ENCODE assay signal across 24 cellular contexts in the genomic region with DNA sequence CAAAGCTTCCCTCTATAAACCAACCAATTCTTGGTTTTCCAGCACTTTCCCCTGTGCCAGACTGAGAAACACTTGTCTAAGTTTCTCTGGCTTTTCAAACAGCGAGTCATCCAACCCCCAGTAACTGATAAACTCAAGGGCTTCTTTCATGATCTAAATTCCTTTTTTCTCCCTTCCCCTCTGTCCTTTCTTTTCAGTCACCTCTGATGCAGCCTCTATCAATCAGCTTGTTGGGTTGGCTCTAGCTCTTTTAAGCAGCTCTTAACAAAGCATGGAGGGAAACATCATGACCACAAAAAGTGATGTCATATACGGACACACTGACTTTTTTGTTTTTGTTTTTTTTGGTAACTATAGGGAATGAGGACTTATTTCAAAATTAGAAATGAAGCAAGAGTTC.
"Had no signal": no experiment of that assay in that cellular context is flagged by ENCODE, and none has a peak within 500 bp of the region (broad histone marks: within the 10 kb centered on the region; RNA-seq: fewer than 3 reads in every experiment).

No MANE protein-coding gene starts in this region.

- H3K27ac ChIP-seq: cardiac muscle cell, RWPE1, SJSA1 had no signal

- H3K9me3 ChIP-seq: SJSA1 had no signal

- DNase-seq: activated B cell treated with CpG ODN at 0.5 μM for 24 hours; activated CD4-positive, alpha-beta T cell treated with anti-CD3 and anti-CD28 coated beads for 1 hour; activated CD4-positive, alpha-beta T cell treated with anti-CD3 and anti-CD28 coated beads, Interleukin-2, amount 10 ng/mL, durations not matched to agents 24 days and 14 days; activated CD4-positive, alpha-beta T cell treated with anti-CD3 and anti-CD28 coated beads, Interleukin-2, amount 50 U/mL, for 48 hours; activated CD8-positive, alpha-beta memory T cell treated with anti-CD3 and anti-CD28 coated beads, Interleukin-2, amount 10 ng/mL, durations not matched to agents 7 days and 5 days; activated effector memory CD4-positive, alpha-beta T cell treated with Interleukin-2 at 50 U/mL for 16 hours; activated naive CD4-positive, alpha-beta T cell; activated T-cell treated with anti-CD3 and anti-CD28 coated beads, Interleukin-2, amount 50 U/mL, for 24 hours; aorta; MM.1S; NCI-H1105; NCI-H1436; NCI-H1694 treated with DMSO at 0.1 percent for 48 hours; NCI-H2029 treated with DMSO at 0.1 percent for 48 hours; NCI-H526 treated with DMSO at 0.1 percent for 48 hours; NCI-H82; SHP77; T-cell; T-helper 2 cell; T1000 had no signal

- H3K4me1 ChIP-seq: SJSA1 had no signal

- ATAC-seq: activated CD8-positive, alpha-beta memory T cell treated with anti-CD3 and anti-CD28 coated beads, Interleukin-2, amount 10 ng/mL, durations not matched to agents 7 days and 5 days; Panc1; T-cell had no signal

- H3K36me3 ChIP-seq: cardiac muscle cell, SJSA1 had no signal

- H3K4me3 ChIP-seq: cardiac muscle cell, SJSA1 had no signal
